Comparison of ENCODE assay signal across 7 cellular contexts in genomic region chr10:48482207-48482606, GRCh38.
"Had no signal": no experiment of that assay in that cellular context is flagged by ENCODE, and none has a peak within 500 bp of the region (broad histone marks: within the 10 kb centered on the region; RNA-seq: fewer than 3 reads in every experiment).

No MANE protein-coding gene starts in this region.

- FAIRE-seq: HTR-8/SVneo had no signal

- DNase-seq: GM23248, GOT3, H7, IMR-90, KBM-7 had no signal

- H3K4me3 ChIP-seq: GM23248, HAP-1 had no signal
